Comparison of ENCODE assay signal across 8 cellular contexts in genomic region chrX:153946910-153947769, GRCh38. TPM values are rescaled to one million over a fixed set of nuclear protein-coding genes. Genes with fewer than 3 reads are reported as not detected.
A peak's percentile ranks its signal among the peaks of the same experiment; 100 is the strongest.
DNase-seq lines count a peak whose midpoint lies in the region; ATAC-seq and TF ChIP-seq lines count a peak whose summit lies in the region.

No MANE protein-coding gene starts in this region.

- DNase-seq in Calu3, result peak; percentile 92
- peak; percentile 74 to 90 (median 81) for DNase-seq in Peyer's patch
- peak; percentile 42 to 62 for DNase-seq in activated T-helper 1 cell treated with anti-CD3 and anti-CD28 coated beads, Interleukin-2, amount 50 U/mL, for 16 hours (ENCODE audit: low read depth in 1 of 2, low spot score in 1 of 2)
- DNase-seq in fibroblast of gingiva (ENCODE audit: low read depth), result peak; percentile 56
- no peak for DNase-seq in type B pancreatic cell (ENCODE audit: extremely low spot score, unreplicated experiment)

- H3K9me3 ChIP-seq in Peyer's patch (no peaks in the 10 kb centered on the region), neural cell (ENCODE audit: low read length) (no peaks in the 10 kb centered on the region)

- H4K20me1 ChIP-seq in neural cell (ENCODE audit: insufficient read depth), result no peaks in the 10 kb centered on the region

- H3K4me3 ChIP-seq in Peyer's patch (no peak overlapping the region), neural cell (ENCODE audit: low read length) (no peak overlapping the region)

- H3K9me2 ChIP-seq in neural cell (ENCODE audit: insufficient read depth, low read length), result no peaks in the 10 kb centered on the region

- H3K27me3 ChIP-seq in Peyer's patch (no peaks in the 10 kb centered on the region), neural cell (ENCODE audit: insufficient read depth, low read depth, low read length) (no peaks in the 10 kb centered on the region)

- no peaks in the 10 kb centered on the region for H3K4me1 ChIP-seq in Peyer's patch

- no peak overlapping the region for H3K4me2 ChIP-seq in neural cell (ENCODE audit: low read length)

- ATAC-seq in GM21723 (IDR thresholded peaks at IDR 0.05; ENCODE audit: unreplicated experiment), result peak; percentile 75

- no peak for TF ChIP-seq EP300 in neural cell (conservative IDR thresholded peaks at IDR 0.05; ENCODE audit: poor library complexity, severe bottlenecking)

- no peak overlapping the region for H3K4me3 Mint-ChIP-seq in Calu3 (ENCODE audit: low read depth, unreplicated experiment)
- no peak overlapping the region for H3K4me3 Mint-ChIP-seq in type B pancreatic cell

- H3K27ac ChIP-seq in Peyer's patch (peak overlapping the region in 2 of 4 donors; percentile 30 to 65), neural cell (ENCODE audit: low read length) (no peak overlapping the region)

- H3K79me2 ChIP-seq in neural cell (replicated peaks; ENCODE audit: insufficient read depth, low read length), result no peaks in the 10 kb centered on the region

- BruUV-seq in Calu3 (replicated peaks; lab: Mats Ljungman, UMichigan), result no TSS peak

- TF ChIP-seq RAD21 in neural cell (conservative IDR thresholded peaks at IDR 0.05), result peak; percentile 70

- H3K9me3 Mint-ChIP-seq in Calu3 (ENCODE audit: low read depth, unreplicated experiment), result no peaks in the 10 kb centered on the region
- no peaks in the 10 kb centered on the region for H3K9me3 Mint-ChIP-seq in type B pancreatic cell

- H3K36me3 Mint-ChIP-seq in Calu3 (ENCODE audit: insufficient read depth, unreplicated experiment) (peaks cover 23% of the 10 kb centered on the region), type B pancreatic cell (peaks cover 8% of the 10 kb centered on the region)

- TF ChIP-seq POLR2A in Peyer's patch (IDR thresholded peaks at IDR 0.05), result no peak

- H3K27me3 Mint-ChIP-seq in Calu3 (ENCODE audit: unreplicated experiment) (no peaks in the 10 kb centered on the region), type B pancreatic cell (no peaks in the 10 kb centered on the region)

- H3F3A ChIP-seq in neural cell (ENCODE audit: insufficient read depth, low read length, poor library complexity, severe bottlenecking), result no peaks in the 10 kb centered on the region

- H3K27ac Mint-ChIP-seq in Calu3 (ENCODE audit: unreplicated experiment) (peak overlapping the region; percentile 21), type B pancreatic cell (peak overlapping the region; percentile 65)

- intact Hi-C loops in Calu3 (cut with micrococcal nuclease; ENCODE audit: unreplicated experiment), result loop anchor here (5.0 kb wide), 1 partner anchor 185 kb away; the partner anchor contains the start of gene PLXNB3

- H2AFZ ChIP-seq in neural cell (ENCODE audit: low read depth, low read length), result no peak overlapping the region

- no peak overlapping the region for H3K9ac ChIP-seq in neural cell (ENCODE audit: low read length)

- no peaks in the 10 kb centered on the region for H3K4me1 Mint-ChIP-seq in Calu3 (ENCODE audit: low read depth, unreplicated experiment)
- peaks cover 17% of the 10 kb centered on the region for H3K4me1 Mint-ChIP-seq in type B pancreatic cell (ENCODE audit: unreplicated experiment)

- CTCF ChIA-PET in Calu3 (lab: Charles Lee), result interaction anchor here (0.6 to 2.4 kb wide), 8 partner anchors 13 to 432 kb away, joined by 3 to 12 read pairs (median 4); partner anchors contain the start of genes EMD, IDH3G and SSR4

- peaks cover 0 to 33% (median 3%) of the 10 kb centered on the region in 3 donors for H3K36me3 ChIP-seq in Peyer's patch
- no peaks in the 10 kb centered on the region for H3K36me3 ChIP-seq in neural cell (ENCODE audit: insufficient read depth, low read length)

- TF ChIP-seq CTCF in Calu3 (IDR thresholded peaks at IDR 0.05; ENCODE audit: unreplicated experiment) (peak; percentile 81), LNCAP (IDR thresholded peaks at IDR 0.05) (peak; percentile 76), Peyer's patch (IDR thresholded peaks at IDR 0.05) (peak; percentile 66 to 91 (median 80)), neural cell (IDR thresholded peaks at IDR 0.05; ENCODE audit: poor library complexity, severe bottlenecking) (peak; percentile 80), type B pancreatic cell (conservative IDR thresholded peaks at IDR 0.05) (peak; percentile 87)

TF ChIP-seq in neural cell, 6 proteins besides CTCF, POLR2A, EP300 and RAD21:
- TF ChIP-seq SMC3 (conservative IDR thresholded peaks at IDR 0.05; ENCODE audit: poor library complexity), result peak; percentile 79
- TF ChIP-seq TAF1 (IDR thresholded peaks at IDR 0.05; ENCODE audit: low read depth), result no peak

RNA-seq across cellular contexts. Expression of gene RENBP, which starts 2.7 kb away (rescaled TPM):
- total RNA-seq in Calu3 (2022), result 0.80 and 1.6 TPM in 2 replicates
- 10 to 100 TPM in 2 of 4 donors, 1 to 10 TPM in 2; 4.9 to 13.3 (median 9.4) TPM for total RNA-seq in Peyer's patch
- polyA plus RNA-seq in neural cell, result 0.89 and 2.5 TPM in 2 replicates
- polyA minus RNA-seq in neural cell, result 1.2 and 2.4 TPM in 2 replicates
- total RNA-seq in type B pancreatic cell (ENCODE audit: low replicate concordance), result 4.9 and 6.7 TPM in 2 replicates

RNA-seq across cellular contexts. Expression of gene NAA10, which starts 12.3 kb away (rescaled TPM):
- total RNA-seq in Calu3 (2022) (132 and 139 TPM in 2 replicates), Peyer's patch (100 to 1,000 TPM in 1 of 4 donors, 10 to 100 TPM in 3; 32.9 to 118 (median 54.1) TPM), type B pancreatic cell (ENCODE audit: low replicate concordance) (73.8 and 82.7 TPM in 2 replicates)
- 117 and 159 TPM in 2 replicates for polyA plus RNA-seq in neural cell
- 35.5 and 40.4 TPM in 2 replicates for polyA minus RNA-seq in neural cell

RNA-seq across cellular contexts. Expression of gene ARHGAP4, which starts 21.1 kb away (rescaled TPM):
- 2.6 and 3.8 TPM in 2 replicates for total RNA-seq in Calu3 (2022)
- total RNA-seq in Peyer's patch, result 100 to 1,000 TPM in 1 of 4 donors, 10 to 100 TPM in 3; 23.6 to 211 (median 57.6) TPM
- 11.2 and 12.1 TPM in 2 replicates for polyA plus RNA-seq in neural cell
- polyA minus RNA-seq in neural cell, result 2.9 and 5.3 TPM in 2 replicates
- 7.7 and 8.8 TPM in 2 replicates for total RNA-seq in type B pancreatic cell (ENCODE audit: low replicate concordance)

RNA-seq across cellular contexts. Expression of gene HCFC1, which starts 24.5 kb away (rescaled TPM):
- total RNA-seq in Calu3 (2022) (76.0 and 77.7 TPM in 2 replicates), Peyer's patch (10 to 100 TPM; 44.1 to 70.6 (median 55.6) TPM), type B pancreatic cell (ENCODE audit: low replicate concordance) (81.2 and 98.0 TPM in 2 replicates)
- 7.3 and 10.3 TPM in 2 replicates for polyA plus RNA-seq in neural cell
- polyA minus RNA-seq in neural cell, result 25.5 and 29.9 TPM in 2 replicates

RNA-seq across cellular contexts. Expression of gene TMEM187, which starts 25.4 kb away (rescaled TPM):
- total RNA-seq in Calu3 (2022) (9.4 and 9.9 TPM in 2 replicates), Peyer's patch (10 to 100 TPM; 10.7 to 32.6 (median 12.8) TPM), type B pancreatic cell (ENCODE audit: low replicate concordance) (14.4 and 15.2 TPM in 2 replicates)
- 5.2 and 6.3 TPM in 2 replicates for polyA plus RNA-seq in neural cell
- polyA minus RNA-seq in neural cell, result 3.0 and 5.4 TPM in 2 replicates
